Comparison of ENCODE assay signal across 6 cellular contexts in the genomic region with DNA sequence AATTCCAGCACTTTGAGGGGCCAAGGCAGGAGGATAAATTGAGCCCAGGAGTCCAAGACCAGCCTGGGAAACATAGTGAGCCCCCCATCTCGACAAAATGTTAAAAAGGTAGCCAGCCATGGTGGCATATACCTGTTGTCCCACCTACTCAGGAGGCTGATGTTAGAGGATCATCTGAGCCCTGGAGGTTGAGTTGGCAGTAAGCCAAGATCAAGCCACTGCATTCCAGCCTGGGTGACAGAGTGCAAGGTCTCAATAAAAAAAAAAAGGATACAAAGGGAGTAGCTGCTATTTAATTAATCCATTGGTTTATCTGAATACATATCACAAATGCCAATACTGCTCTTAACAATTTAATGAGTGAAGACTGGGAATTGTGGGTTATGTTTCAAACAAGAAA.
"Had no signal": no experiment of that assay in that cellular context is flagged by ENCODE, and none has a peak within 500 bp of the region (broad histone marks: within the 10 kb centered on the region; RNA-seq: fewer than 3 reads in every experiment).

No MANE protein-coding gene starts in this region.

- DNase-seq: IMR-90, KBM-7, KG1 had no signal

- H3K9ac ChIP-seq: KMS-11 had no signal

- H3K4me2 ChIP-seq: KMS-11 had no signal

- H3K27ac ChIP-seq: HL-60, KMS-11 had no signal

- FAIRE-seq: HTR-8/SVneo had no signal
